11 cellular contexts compared by ENCODE assay signal in the genomic region with DNA sequence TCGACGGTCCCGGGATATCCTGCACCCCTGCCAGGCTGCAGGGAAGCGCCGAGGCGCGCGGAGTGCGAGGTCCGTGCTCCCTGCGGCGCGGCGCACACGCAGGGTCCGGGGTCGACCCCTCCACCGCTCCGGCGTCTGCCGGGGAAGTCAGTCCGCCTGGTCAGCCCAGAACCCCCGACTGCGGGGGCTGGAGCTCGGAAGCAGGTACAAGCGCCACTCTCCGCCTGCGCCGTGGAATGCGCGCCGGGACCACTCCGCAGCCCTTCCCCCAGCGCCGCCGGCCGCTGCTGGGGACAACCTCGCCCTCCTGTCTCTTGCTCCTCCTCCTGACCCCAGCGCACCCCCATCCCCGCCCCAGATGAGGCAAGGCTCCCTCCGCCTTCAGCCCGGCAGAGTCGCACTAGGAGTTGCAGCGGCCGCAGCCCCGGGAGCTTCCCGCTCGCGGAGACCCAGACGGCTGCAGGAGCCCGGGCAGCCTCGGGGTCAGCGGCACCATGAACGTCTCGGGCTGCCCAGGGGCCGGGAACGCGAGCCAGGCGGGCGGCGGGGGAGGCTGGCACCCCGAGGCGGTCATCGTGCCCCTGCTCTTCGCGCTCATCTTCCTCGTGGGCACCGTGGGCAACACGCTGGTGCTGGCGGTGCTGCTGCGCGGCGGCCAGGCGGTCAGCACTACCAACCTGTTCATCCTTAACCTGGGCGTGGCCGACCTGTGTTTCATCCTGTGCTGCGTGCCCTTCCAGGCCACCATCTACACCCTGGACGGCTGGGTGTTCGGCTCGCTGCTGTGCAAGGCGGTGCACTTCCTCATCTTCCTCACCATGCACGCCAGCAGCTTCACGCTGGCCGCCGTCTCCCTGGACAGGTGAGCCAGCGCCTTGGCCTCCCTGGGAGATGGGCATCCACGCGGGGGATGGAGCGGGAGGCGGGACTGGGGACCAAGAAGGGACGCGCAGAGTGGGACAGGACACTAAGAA. TPM values are rescaled to one million over a fixed set of nuclear protein-coding genes. Genes with fewer than 3 reads are reported as not detected.
DNase-seq lines count a peak whose midpoint lies in the region; ATAC-seq, FAIRE-seq and TF ChIP-seq lines count a peak whose summit lies in the region.
"Had no signal": no experiment of that assay in that cellular context is flagged by ENCODE, and none has a peak within 500 bp of the region (broad histone marks: within the 10 kb centered on the region; RNA-seq: fewer than 3 reads in every experiment).

A gene with protein sequence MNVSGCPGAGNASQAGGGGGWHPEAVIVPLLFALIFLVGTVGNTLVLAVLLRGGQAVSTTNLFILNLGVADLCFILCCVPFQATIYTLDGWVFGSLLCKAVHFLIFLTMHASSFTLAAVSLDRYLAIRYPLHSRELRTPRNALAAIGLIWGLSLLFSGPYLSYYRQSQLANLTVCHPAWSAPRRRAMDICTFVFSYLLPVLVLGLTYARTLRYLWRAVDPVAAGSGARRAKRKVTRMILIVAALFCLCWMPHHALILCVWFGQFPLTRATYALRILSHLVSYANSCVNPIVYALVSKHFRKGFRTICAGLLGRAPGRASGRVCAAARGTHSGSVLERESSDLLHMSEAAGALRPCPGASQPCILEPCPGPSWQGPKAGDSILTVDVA (plus strand): TSS at position 392 of the 974 bp plus-strand sequence. CDS start 103 bp downstream, at position 495.

- intact Hi-C loops in breast epithelium (cut with DNase I; ENCODE audit: low total_unique reads) (no loop called here), MCF 10A (cut with micrococcal nuclease) (loop anchor here (5.0 kb wide), 2 partner anchors 47 to 62 kb away; a partner anchor contains a TSS)
- intact Hi-C loops in activated CD4-positive, alpha-beta memory T cell treated with anti-CD3 and anti-CD28 coated beads for 36 hours (cut with micrococcal nuclease), result loop anchor here (5.0 to 10.0 kb wide), 4 partner anchors 118 to 290 kb away; a partner anchor contains a TSS

- H3K4me3 ChIP-seq in breast epithelium, result peak within 1 kb of the TSS in 2 of 3 donors; percentile 15 to 58
- no peak within 1 kb of the TSS for H3K4me3 ChIP-seq in keratinocyte (ENCODE audit: control insufficient read depth in 2 of 3, extremely low read depth in 1 of 3, insufficient read depth in 2 of 3, low read depth in 1 of 3, low read length in 3 of 3)
- peak within 1 kb of the TSS; percentile 34 for H3K4me3 ChIP-seq in suprapubic skin

- TF ChIP-seq EP300 in suprapubic skin (IDR thresholded peaks at IDR 0.05), result no peak

- CTCF ChIA-PET in MCF 10A (lab: Yijun Ruan, JAX), result interaction anchor here (0.7 kb wide), 1 partner anchor 19 kb away, joined by 3 read pairs; no protein-coding TSS in a partner anchor
- CTCF ChIA-PET in activated CD4-positive, alpha-beta memory T cell treated with anti-CD3 and anti-CD28 coated beads for 36 hours (lab: Charles Lee), result interaction anchor here (0.6 to 1.8 kb wide), 3 partner anchors 10 to 60 kb away, joined by 3 to 11 read pairs (median 3); no protein-coding TSS in a partner anchor

- H3K9ac ChIP-seq in keratinocyte (ENCODE audit: control insufficient read depth, extremely low read depth, insufficient read depth, low read length), result no peak within 1 kb of the TSS

- H3K36me3 ChIP-seq in breast epithelium (no peaks in the 10 kb centered on the region), keratinocyte (ENCODE audit: control insufficient read depth in 2 of 2, extremely low read depth in 1 of 2, insufficient read depth in 2 of 2, low read length in 2 of 2) (no peaks in the 10 kb centered on the region), suprapubic skin (peaks cover under 1% of the 10 kb centered on the region)
- H3K36me3 ChIP-seq: ascending aorta had no signal

- no peak for DNase-seq in breast epithelium (ENCODE audit: low spot score in 2 of 2)
- DNase-seq in MCF 10A (ENCODE audit: unreplicated experiment), result no peak
- DNase-seq in activated CD4-positive, alpha-beta memory T cell treated with anti-CD3 and anti-CD28 coated beads for 36 hours, result no peak
- DNase-seq in keratinocyte (ENCODE audit: low read depth, low spot score), result no peak
- DNase-seq in suprapubic skin (ENCODE audit: low spot score in 2 of 2), result no peak
- DNase-seq in NCI-H1436 (lab: John Stamatoyannopoulos, UW), result no peak
- DNase-seq in GM20000 (ENCODE audit: low spot score), result no peak
- DNase-seq: KG1, kidney glomerular epithelial cell had no signal

- no peaks in the 10 kb centered on the region for H3K9me3 ChIP-seq in breast epithelium
- H3K9me3 ChIP-seq in keratinocyte (ENCODE audit: control insufficient read depth, low read depth, low read length), result no peaks in the 10 kb centered on the region
- no peaks in the 10 kb centered on the region for H3K9me3 ChIP-seq in suprapubic skin
- H3K9me3 ChIP-seq: ascending aorta had no signal

- peaks cover 32% of the 10 kb centered on the region for H3K79me2 ChIP-seq in keratinocyte (ENCODE audit: control insufficient read depth, insufficient read depth, low read length)

- BruUV-seq in MCF 10A (replicated peaks; lab: Mats Ljungman, UMichigan), result no TSS peak

- peaks cover 4% of the 10 kb centered on the region for H3K4me1 Mint-ChIP-seq in MCF 10A (ENCODE audit: insufficient read depth, unreplicated experiment)
- H3K4me1 Mint-ChIP-seq in activated CD4-positive, alpha-beta memory T cell treated with anti-CD3 and anti-CD28 coated beads for 36 hours (ENCODE audit: low read depth), result peaks cover 52% of the 10 kb centered on the region

- no peaks in the 10 kb centered on the region for H3K9me1 ChIP-seq in keratinocyte (ENCODE audit: control insufficient read depth, extremely low read depth, insufficient read depth, low read length)

- H3K4me2 ChIP-seq in keratinocyte (ENCODE audit: control insufficient read depth, extremely low read depth, insufficient read depth, low read depth, low read length), result peak within 1 kb of the TSS; percentile 49

- H3K27me3 ChIP-seq in breast epithelium (peaks cover 26 to 60% of the 10 kb centered on the region in 2 donors), keratinocyte (ENCODE audit: control insufficient read depth, extremely low read depth, insufficient read depth, low read length) (peaks cover 64% of the 10 kb centered on the region), suprapubic skin (peaks cover 63% of the 10 kb centered on the region)

- H3K27me3 Mint-ChIP-seq in MCF 10A (ENCODE audit: insufficient read depth, unreplicated experiment), result peaks cover 54% of the 10 kb centered on the region
- peaks cover 37% of the 10 kb centered on the region for H3K27me3 Mint-ChIP-seq in activated CD4-positive, alpha-beta memory T cell treated with anti-CD3 and anti-CD28 coated beads for 36 hours

- H3K4me1 ChIP-seq in breast epithelium (peaks cover 14 to 38% of the 10 kb centered on the region in 2 donors), keratinocyte (ENCODE audit: control insufficient read depth, extremely low read depth, insufficient read depth, low read length) (peaks cover 19% of the 10 kb centered on the region), suprapubic skin (peaks cover 60% of the 10 kb centered on the region)

- no peak for ATAC-seq in GM19455 (IDR thresholded peaks at IDR 0.05; ENCODE audit: unreplicated experiment)

- no peaks in the 10 kb centered on the region for H3K9me3 Mint-ChIP-seq in MCF 10A (ENCODE audit: unreplicated experiment)
- no peaks in the 10 kb centered on the region for H3K9me3 Mint-ChIP-seq in activated CD4-positive, alpha-beta memory T cell treated with anti-CD3 and anti-CD28 coated beads for 36 hours

- TF ChIP-seq CTCF in breast epithelium (IDR thresholded peaks at IDR 0.05) (no peak), MCF 10A (IDR thresholded peaks at IDR 0.05; ENCODE audit: unreplicated experiment) (no peak), keratinocyte (optimal IDR thresholded peaks at IDR 0.05 in 1 of 3, IDR thresholded peaks at IDR 0.05 in 1 of 3, conservative IDR thresholded peaks at IDR 0.05 in 1 of 3; ENCODE audit: extremely low read depth in 1 of 3, insufficient read depth in 2 of 3, low read length in 3 of 3) (no peak), suprapubic skin (IDR thresholded peaks at IDR 0.05) (no peak), GM20000 (IDR thresholded peaks at IDR 0.05; ENCODE audit: extremely low read depth, missing control alignments) (no peak)

- FAIRE-seq in keratinocyte (lab: Jason Lieb, UNC), result no peak

- POLR2A ChIA-PET in MCF 10A (lab: Yijun Ruan, JAX), result interaction anchor here (0.7 kb wide), 1 partner anchor 169 kb away, joined by 3 read pairs; no protein-coding TSS in a partner anchor
- POLR2A ChIA-PET in activated CD4-positive, alpha-beta memory T cell treated with anti-CD3 and anti-CD28 coated beads for 36 hours (lab: Charles Lee), result interaction anchor here (1.9 kb wide), 1 partner anchor 11 kb away, joined by 6 read pairs; no protein-coding TSS in a partner anchor

- H3K27ac Mint-ChIP-seq in MCF 10A (ENCODE audit: low read depth, unreplicated experiment), result no peak within 1 kb of the TSS
- H3K27ac Mint-ChIP-seq in activated CD4-positive, alpha-beta memory T cell treated with anti-CD3 and anti-CD28 coated beads for 36 hours, result no peak within 1 kb of the TSS

- dilution Hi-C loops in keratinocyte (cut with MboI; ENCODE audit: extremely low pct_ligation_motif_present, low sequenced_read_pairs), result no loop called here

- H2AFZ ChIP-seq in keratinocyte (ENCODE audit: control insufficient read depth, low read length), result no peak within 1 kb of the TSS

- TF ChIP-seq POLR2A in breast epithelium (IDR thresholded peaks at IDR 0.05), result no peak
- TF ChIP-seq POLR2A in suprapubic skin (IDR thresholded peaks at IDR 0.05), result no peak

- WGBS in suprapubic skin, result 4% methylated on average over 11 of the region's 92 CpGs

- no peak within 1 kb of the TSS for H3K4me3 Mint-ChIP-seq in MCF 10A (ENCODE audit: unreplicated experiment)
- H3K4me3 Mint-ChIP-seq in activated CD4-positive, alpha-beta memory T cell treated with anti-CD3 and anti-CD28 coated beads for 36 hours, result peak within 1 kb of the TSS; percentile 17

- H4K20me1 ChIP-seq in keratinocyte (ENCODE audit: control insufficient read depth, extremely low read depth, insufficient read depth, low read length), result no peaks in the 10 kb centered on the region

- no peak within 1 kb of the TSS for H3K27ac ChIP-seq in breast epithelium
- no peak within 1 kb of the TSS for H3K27ac ChIP-seq in keratinocyte (ENCODE audit: control insufficient read depth, insufficient read depth, low read length)
- no peak within 1 kb of the TSS for H3K27ac ChIP-seq in suprapubic skin
- H3K27ac ChIP-seq: ascending aorta had no signal

- H3K36me3 Mint-ChIP-seq in MCF 10A (ENCODE audit: insufficient read depth, unreplicated experiment), result peaks cover 10% of the 10 kb centered on the region
- peaks cover 9% of the 10 kb centered on the region for H3K36me3 Mint-ChIP-seq in activated CD4-positive, alpha-beta memory T cell treated with anti-CD3 and anti-CD28 coated beads for 36 hours

RNA-seq across cellular contexts. Expression of the gene that starts here (rescaled TPM):
- total RNA-seq in breast epithelium, result not detected
- total RNA-seq in MCF 10A (2022), result 0.37 TPM in 1 of 2 replicates, not detected in the other
- 1 to 10 TPM; 3.5 to 4.8 TPM for total RNA-seq in activated CD4-positive, alpha-beta memory T cell treated with anti-CD3 and anti-CD28 coated beads for 36 hours
- 0.06 TPM in 1 of 3 replicates, not detected in the others for polyA plus RNA-seq in keratinocyte
- not detected for polyA plus RNA-seq in keratinocyte (2011; ENCODE audit: low read depth)
- 0.08 TPM in 1 of 2 replicates, not detected in the other for polyA plus RNA-seq in keratinocyte (2011; cell fraction: cytosol; rRNA removed)
- 0.08 and 0.17 TPM in 2 replicates for polyA plus RNA-seq in keratinocyte (2011; cell fraction: nucleus; rRNA removed)
- polyA plus RNA-seq in keratinocyte (2012; ENCODE audit: low replicate concordance), result 0.24 TPM in 1 of 2 replicates, not detected in the other
- not detected in 3 replicates for polyA minus RNA-seq in keratinocyte
- not detected for polyA minus RNA-seq in keratinocyte (2011; cell fraction: cytosol; rRNA and poly(A)+ RNA removed)
- not detected in 2 replicates for polyA minus RNA-seq in keratinocyte (2011; cell fraction: nucleus; rRNA and poly(A)+ RNA removed)
- total RNA-seq in suprapubic skin, result 1 to 10 TPM in 1 of 4 donors, not detected in 3; 1.2 TPM

Comparison
In these comparisons a context has a peak if more than half of its experiments do, and no peak if none do; other contexts are left out.
1. H3K4me3 ChIP-seq: peak in breast epithelium (2 of 3) and suprapubic skin (single experiment); none in keratinocyte (0 of 3).